ENCODE assay signal across 12 cellular contexts in genomic region chr2:37013315-37013641, GRCh38. TPM values are rescaled to one million over a fixed set of nuclear protein-coding genes. Genes with fewer than 3 reads are reported as not detected.
DNase-seq lines count a peak whose midpoint lies in the region; ATAC-seq, FAIRE-seq and TF ChIP-seq lines count a peak whose summit lies in the region.
"Had no signal": no experiment of that assay in that cellular context is flagged by ENCODE, and none has a peak within 500 bp of the region (broad histone marks: within the 10 kb centered on the region; RNA-seq: fewer than 3 reads in every experiment).

No MANE protein-coding gene starts in this region.

- no peak overlapping the region for H3K4me2 ChIP-seq in mesendoderm (ENCODE audit: low read length)

- no peak overlapping the region for H3K56ac ChIP-seq in mesendoderm (ENCODE audit: low read length)

- FAIRE-seq in RCC 7860 (lab: Jason Lieb, UNC), result no peak

- peaks cover 19% of the 10 kb centered on the region for H3K36me3 Mint-ChIP-seq in memory B cell
- H3K36me3 Mint-ChIP-seq in nephron progenitor cell (ENCODE audit: low read depth), result peaks cover 44% of the 10 kb centered on the region

- DNase-seq in memory B cell (ENCODE audit: low spot score in 2 of 2) (no peak), nephron progenitor cell (no peak), mesendoderm (no peak), RCC 7860 (ENCODE audit: low spot score) (no peak)
- DNase-seq in effector memory CD4-positive, alpha-beta T cell, result no peak
- DNase-seq: colonic mucosa, NCI-H1694 treated with DMSO at 0.1 percent for 48 hours had no signal

- no peaks in the 10 kb centered on the region for H3K36me3 ChIP-seq in mesendoderm (ENCODE audit: control insufficient read depth, insufficient read depth, low read length)
- peaks cover 48% of the 10 kb centered on the region for H3K36me3 ChIP-seq in effector memory CD4-positive, alpha-beta T cell (ENCODE audit: control insufficient read depth, insufficient read depth, low read length)
- H3K36me3 ChIP-seq: colonic mucosa had no signal

- peak; percentile 31 for ATAC-seq in GM18907 (IDR thresholded peaks at IDR 0.05; ENCODE audit: unreplicated experiment)
- peak; percentile 15 for ATAC-seq in GM21717 (IDR thresholded peaks at IDR 0.05; ENCODE audit: unreplicated experiment)
- ATAC-seq in HG03159 (IDR thresholded peaks at IDR 0.05; ENCODE audit: unreplicated experiment), result peak; percentile 26
- ATAC-seq in memory B cell (ENCODE audit: low read depth), result peak; percentile 12

- H3K4me1 ChIP-seq in mesendoderm (ENCODE audit: control insufficient read depth, low read depth, low read length), result no peaks in the 10 kb centered on the region
- no peaks in the 10 kb centered on the region for H3K4me1 ChIP-seq in effector memory CD4-positive, alpha-beta T cell (ENCODE audit: control insufficient read depth, insufficient read depth, low read length, poor library complexity, severe bottlenecking)
- H3K4me1 ChIP-seq: colonic mucosa, esophagus muscularis mucosa had no signal

- H3K23ac ChIP-seq in mesendoderm (ENCODE audit: low read length), result no peak overlapping the region

- H4K8ac ChIP-seq in mesendoderm (ENCODE audit: low read depth, low read length), result no peak overlapping the region

- no peak for TF ChIP-seq CTCF in nephron progenitor cell (IDR thresholded peaks at IDR 0.05)

- H3K4me3 Mint-ChIP-seq in memory B cell (no peak overlapping the region), nephron progenitor cell (no peak overlapping the region)
- H3K4me3 Mint-ChIP-seq: type B pancreatic cell had no signal

- H2BK5ac ChIP-seq in mesendoderm (ENCODE audit: low read length), result no peak overlapping the region

- no peaks in the 10 kb centered on the region for H3K9me3 ChIP-seq in effector memory CD4-positive, alpha-beta T cell (ENCODE audit: control insufficient read depth, low read length)
- H3K9me3 ChIP-seq: colonic mucosa, esophagus muscularis mucosa had no signal

- no peak overlapping the region for H3K27ac ChIP-seq in mesendoderm (ENCODE audit: low read depth, low read length)
- H3K27ac ChIP-seq in effector memory CD4-positive, alpha-beta T cell (ENCODE audit: insufficient read depth, low read length, poor library complexity, severe bottlenecking), result no peak overlapping the region
- H3K27ac ChIP-seq: colonic mucosa, esophagus muscularis mucosa had no signal

- H3K27me3 Mint-ChIP-seq in memory B cell (no peaks in the 10 kb centered on the region), nephron progenitor cell (ENCODE audit: low read depth, poor library complexity) (no peaks in the 10 kb centered on the region)
- H3K27me3 Mint-ChIP-seq: type B pancreatic cell had no signal

- H4K5ac ChIP-seq in mesendoderm (ENCODE audit: low read length), result no peak overlapping the region

- H3K4ac ChIP-seq in mesendoderm (ENCODE audit: low read depth, low read length), result no peak overlapping the region

- H3K27ac Mint-ChIP-seq in memory B cell (peak overlapping the region; percentile 88), nephron progenitor cell (no peak overlapping the region)
- H3K27ac Mint-ChIP-seq: type B pancreatic cell had no signal

- H3K4me1 Mint-ChIP-seq in memory B cell (peaks cover 22% of the 10 kb centered on the region), nephron progenitor cell (no peaks in the 10 kb centered on the region)

- no peak overlapping the region for H3K9ac ChIP-seq in mesendoderm (ENCODE audit: low read length)

- H2BK15ac ChIP-seq in mesendoderm (replicated peaks; ENCODE audit: low read depth), result no peak overlapping the region

- no peak overlapping the region for H3K4me3 ChIP-seq in mesendoderm (ENCODE audit: low read length)
- H3K4me3 ChIP-seq in effector memory CD4-positive, alpha-beta T cell (ENCODE audit: insufficient read depth, low read depth, low read length, poor library complexity, severe bottlenecking), result no peak overlapping the region
- H3K4me3 ChIP-seq: colonic mucosa, esophagus muscularis mucosa had no signal

- no peaks in the 10 kb centered on the region for H3K79me1 ChIP-seq in mesendoderm (ENCODE audit: low read length)

- no peak overlapping the region for H2BK120ac ChIP-seq in mesendoderm (ENCODE audit: low read depth, low read length)

- H3K18ac ChIP-seq in mesendoderm (ENCODE audit: low read length), result no peak overlapping the region

- no CpG with 5 or more reads among the region's 4 CpGs for WGBS in mesendoderm (ENCODE audit: extremely low coverage, insufficient coverage, low lambda C conversion rate)

- no peaks in the 10 kb centered on the region for H3K79me2 ChIP-seq in mesendoderm (ENCODE audit: control insufficient read depth, insufficient read depth, low read length)

- no peak overlapping the region for H2AK5ac ChIP-seq in mesendoderm (ENCODE audit: low read length)

- H3K27me3 ChIP-seq in mesendoderm (ENCODE audit: insufficient read depth, low read length, poor library complexity), result no peaks in the 10 kb centered on the region
- H3K27me3 ChIP-seq in effector memory CD4-positive, alpha-beta T cell (replicated peaks; ENCODE audit: control insufficient read depth, insufficient read depth, low read length, poor library complexity, severe bottlenecking), result no peaks in the 10 kb centered on the region
- H3K27me3 ChIP-seq: colonic mucosa, esophagus muscularis mucosa had no signal

- H3K9me3 Mint-ChIP-seq in memory B cell (no peaks in the 10 kb centered on the region), nephron progenitor cell (no peaks in the 10 kb centered on the region)
- H3K9me3 Mint-ChIP-seq: type B pancreatic cell had no signal

RNA-seq across cellular contexts. Expression of gene STRN, which starts 46.9 kb away (rescaled TPM):
- 27.2 TPM for polyA plus RNA-seq in mesendoderm (2013, experiment 1 of 2)
- polyA plus RNA-seq in mesendoderm (2013, experiment 2 of 2), result 28.7 TPM
